ENCODE assay signal across 1 cellular context in the genomic region with DNA sequence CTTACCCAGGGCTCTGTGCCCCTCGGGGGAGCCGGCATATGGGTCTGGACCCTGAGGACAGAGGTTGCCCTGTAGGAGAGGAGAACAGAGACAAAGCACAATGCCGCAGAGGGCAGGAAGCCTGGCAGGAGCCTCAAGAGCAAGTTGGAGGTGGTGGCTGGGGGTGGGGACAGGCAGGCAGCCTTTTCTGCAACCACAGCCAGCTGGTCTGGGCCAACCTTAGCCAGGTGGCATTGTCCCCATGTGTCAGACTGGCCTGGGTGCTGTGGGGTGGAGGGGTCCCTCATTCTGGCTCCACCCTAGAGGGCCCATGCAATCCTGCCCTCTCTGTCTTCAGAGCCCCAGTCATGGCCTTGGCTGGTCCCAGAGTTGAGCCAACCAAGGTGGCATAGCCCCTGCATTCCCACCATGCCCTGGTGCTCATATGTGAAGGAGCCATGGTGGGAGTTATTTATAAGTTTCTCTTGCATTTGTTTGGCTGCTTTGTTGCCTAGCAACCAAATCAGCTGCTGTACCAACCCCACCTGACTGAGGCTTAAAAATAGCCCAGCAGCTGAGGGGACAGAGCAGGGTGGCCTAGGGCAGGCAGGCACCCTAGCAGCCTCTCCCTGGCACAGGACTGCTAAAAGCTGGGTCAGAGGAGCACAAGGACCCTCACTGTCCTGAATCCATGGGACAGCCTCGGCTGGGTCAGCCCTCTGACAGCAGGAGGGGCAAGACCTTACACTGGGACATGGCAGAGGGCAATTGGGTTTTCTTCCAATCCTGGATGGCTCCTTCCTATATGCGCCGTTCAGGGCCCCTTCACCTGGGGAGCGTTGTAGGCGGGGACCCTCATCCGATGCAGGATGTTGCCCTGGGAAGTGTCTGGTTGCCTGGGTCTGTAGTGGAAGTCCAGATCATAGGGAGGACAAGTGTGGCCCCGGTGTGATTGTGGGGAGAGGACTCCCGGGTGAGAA.
TF ChIP-seq lines count a peak whose summit lies in the region.

No MANE protein-coding gene starts in this region.

TF ChIP-seq in K562, 482 proteins besides CTCF, POLR2A, EP300 and RAD21:
- TF ChIP-seq MEF2A (IDR thresholded peaks at IDR 0.05; ENCODE audit: control insufficient read depth, low read depth, low read length) (peak; percentile 67; the same call in 1 of the 2 replicates), RFX1 (IDR thresholded peaks at IDR 0.05) (peak; percentile 95), USF1 (CRISPR knock-in tag; IDR thresholded peaks at IDR 0.05) (peak; percentile 46), IRF2 (CRISPR knock-in tag; IDR thresholded peaks at IDR 0.05) (0 out of 2 replicates have a peak, but pooled peaks have one; percentile 50), U2AF2 (optimal IDR thresholded peaks at IDR 0.05; ENCODE audit: low read depth, low read length) (no peak), ZNF197 (CRISPR knock-in tag; IDR thresholded peaks at IDR 0.05; ENCODE audit: low read depth) (no peak), RBFOX2 (IDR thresholded peaks at IDR 0.05; ENCODE audit: low read depth, low read length) (peak; percentile 19; the same call in 1 of the 2 replicates), ZNF212 (CRISPR knock-in tag; IDR thresholded peaks at IDR 0.05) (no peak), CSDE1 (IDR thresholded peaks at IDR 0.05) (peak in 1 of 2 experiments; percentile 60; a peak in 1 of 4 replicates)
- TF ChIP-seq, protein P1, sequence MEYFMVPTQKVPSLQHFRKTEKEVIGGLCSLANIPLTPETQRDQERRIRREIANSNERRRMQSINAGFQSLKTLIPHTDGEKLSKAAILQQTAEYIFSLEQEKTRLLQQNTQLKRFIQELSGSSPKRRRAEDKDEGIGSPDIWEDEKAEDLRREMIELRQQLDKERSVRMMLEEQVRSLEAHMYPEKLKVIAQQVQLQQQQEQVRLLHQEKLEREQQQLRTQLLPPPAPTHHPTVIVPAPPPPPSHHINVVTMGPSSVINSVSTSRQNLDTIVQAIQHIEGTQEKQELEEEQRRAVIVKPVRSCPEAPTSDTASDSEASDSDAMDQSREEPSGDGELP (CRISPR knock-in tag; IDR thresholded peaks at IDR 0.05; ENCODE audit: borderline replicate concordance): peak; percentile 88
